Comparison of ENCODE assay signal across 1 cellular context in genomic region chr10:122199070-122199469, GRCh38.
TF ChIP-seq lines count a peak whose summit lies in the region.

No MANE protein-coding gene starts in this region.

TF ChIP-seq in HCT116, 20 proteins besides CTCF, POLR2A, EP300 and RAD21 (continued from another document):
- no peak for TF ChIP-seq YY1 (IDR thresholded peaks at IDR 0.05; ENCODE audit: extremely low read depth, insufficient replicate concordance, low read depth, low read length)
- no peak for TF ChIP-seq JUND (IDR thresholded peaks at IDR 0.05)
- no peak for TF ChIP-seq ATF3 (IDR thresholded peaks at IDR 0.05)
- TF ChIP-seq FOSL1 (IDR thresholded peaks at IDR 0.05; ENCODE audit: low read depth) = no peak
- TF ChIP-seq MAX (IDR thresholded peaks at IDR 0.05) = no peak
- no peak for TF ChIP-seq EZH2 (IDR thresholded peaks at IDR 0.05)
- TF ChIP-seq REST (IDR thresholded peaks at IDR 0.05; ENCODE audit: low read depth) = no peak
- no peak for TF ChIP-seq SP1 (IDR thresholded peaks at IDR 0.05; ENCODE audit: low read depth)
- TF ChIP-seq SRF (IDR thresholded peaks at IDR 0.05; ENCODE audit: low read depth) = no peak
